In the genomic region with DNA sequence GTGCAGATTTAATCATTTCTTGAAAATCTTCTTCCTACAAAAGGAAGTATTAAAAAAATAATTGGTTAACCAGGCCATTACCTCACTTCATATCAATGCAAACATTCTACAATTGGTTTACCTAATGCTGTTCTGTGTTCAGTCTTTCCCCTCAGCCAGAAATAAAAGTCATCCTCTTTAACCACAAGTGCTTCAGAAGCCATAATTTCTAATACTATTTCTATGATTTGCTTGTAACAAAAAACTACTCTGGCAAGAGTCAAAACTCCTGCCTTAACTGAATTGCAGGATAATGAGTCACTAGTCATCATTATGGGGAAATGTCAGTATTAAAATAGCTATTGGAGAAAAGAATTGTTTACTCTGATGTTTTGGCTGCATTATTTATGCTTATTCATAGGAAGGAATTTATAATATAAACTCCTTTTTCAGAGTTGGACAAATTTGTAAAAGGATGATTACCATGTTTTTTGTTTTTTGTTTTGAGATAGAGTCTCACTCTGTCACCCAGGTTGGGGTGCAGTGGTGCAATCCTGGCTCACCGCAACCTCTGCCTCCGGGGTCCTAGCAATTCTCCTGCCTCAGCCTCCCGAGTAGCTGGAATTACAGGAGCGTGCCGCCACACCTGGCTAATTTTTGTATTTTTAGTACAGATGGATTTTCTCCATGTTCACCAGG, we compare ENCODE assay signal across 10 cellular contexts. TPM values are rescaled to one million over a fixed set of nuclear protein-coding genes. Genes with fewer than 3 reads are reported as not detected.
A peak's percentile ranks its signal among the peaks of the same experiment; 100 is the strongest.
DNase-seq lines count a peak whose midpoint lies in the region; ATAC-seq and TF ChIP-seq lines count a peak whose summit lies in the region.
"Had no signal": no experiment of that assay in that cellular context is flagged by ENCODE, and none has a peak within 500 bp of the region (broad histone marks: within the 10 kb centered on the region; RNA-seq: fewer than 3 reads in every experiment).

No MANE protein-coding gene starts in this region.

- H3K4me1 ChIP-seq in ascending aorta, result peaks cover 0 to 12% of the 10 kb centered on the region in 2 donors
- peaks cover 12 to 22% of the 10 kb centered on the region in 2 donors for H3K4me1 ChIP-seq in thoracic aorta (ENCODE audit: control insufficient read depth in 1 of 2, low read depth in 2 of 2)

- peak; percentile 68 for ATAC-seq in thoracic aorta (ENCODE audit: insufficient number of reproducible peaks, low FRiP score, low read depth)

- intact Hi-C loops in ascending aorta (cut with DNase I), result loop anchor here (2.0 to 10.0 kb wide), 3 partner anchors 312 to 432 kb away; no protein-coding TSS in a partner anchor

- H3K9me3 ChIP-seq in ascending aorta (no peaks in the 10 kb centered on the region), thoracic aorta (no peaks in the 10 kb centered on the region)

- DNase-seq in HFF-Myc (ENCODE audit: extremely low read depth, low read depth) (peak; percentile 85), ascending aorta (ENCODE audit: low spot score in 2 of 2) (no peak), glomerular endothelial cell (ENCODE audit: extremely low read depth, low read depth, low spot score) (peak; percentile 7), thoracic aorta (ENCODE audit: low spot score) (no peak), Ammon's horn (ENCODE audit: low spot score) (no peak), HT-29 (ENCODE audit: low spot score) (no peak)
- no peak for DNase-seq in stimulated activated naive CD4-positive, alpha-beta T cell treated with Interleukin-2 at 50 U/mL for 16 hours (lab: John Stamatoyannopoulos, UW)
- DNase-seq in stimulated activated CD4-positive, alpha-beta T cell treated with anti-CD3 and anti-CD28 coated beads, Interleukin-4, amount 100 ng/mL, for 4 hours, result no peak
- DNase-seq: NCI-H345 had no signal

- TF ChIP-seq CTCF in HFF-Myc (IDR thresholded peaks at IDR 0.05; ENCODE audit: low read depth, low read length, missing control alignments) (no peak), ascending aorta (IDR thresholded peaks at IDR 0.05) (no peak), thoracic aorta (IDR thresholded peaks at IDR 0.05) (no peak)

- H3K4me3 ChIP-seq in HFF-Myc (replicated peaks; ENCODE audit: low read depth, low read length) (no peak overlapping the region), ascending aorta (no peak overlapping the region), thoracic aorta (peak overlapping the region; percentile 4)
- H3K4me3 ChIP-seq: hepatocyte had no signal

- H3K27me3 ChIP-seq in ascending aorta (no peaks in the 10 kb centered on the region), thoracic aorta (replicated peaks; ENCODE audit: insufficient read depth) (no peaks in the 10 kb centered on the region)
- H3K27me3 ChIP-seq: hepatocyte had no signal

- H3K36me3 ChIP-seq in ascending aorta (peaks cover 0 to 6% of the 10 kb centered on the region in 2 donors), thoracic aorta (peaks cover 3% of the 10 kb centered on the region)

- peak overlapping the region; percentile 71 to 72 for H3K27ac ChIP-seq in ascending aorta
- peak overlapping the region; percentile 53 to 79 for H3K27ac ChIP-seq in thoracic aorta
- H3K27ac ChIP-seq: hepatocyte had no signal

RNA-seq across cellular contexts. Expression of a gene that starts 55.5 kb away (rescaled TPM):
- not detected for total RNA-seq in ascending aorta
- 0.24 and 0.70 TPM in 2 replicates for total RNA-seq in glomerular endothelial cell
- total RNA-seq in thoracic aorta, result 1 to 10 TPM in 1 of 2 donors, under 1 TPM in 1; 0.54 to 4.3 TPM
- total RNA-seq in HT-29 (2014; rRNA removed; shearing (Covaris generic)), result not detected in 2 replicates

Comparison
In these comparisons a context has a peak if more than half of its experiments do, and no peak if none do; other contexts are left out.
1. DNase-seq: peak in HFF-Myc (single experiment) and glomerular endothelial cell (single experiment); none in ascending aorta (0 of 2), thoracic aorta (single experiment), Ammon's horn (single experiment), stimulated activated naive CD4-positive, alpha-beta T cell treated with Interleukin-2 at 50 U/mL for 16 hours (single experiment), stimulated activated CD4-positive, alpha-beta T cell treated with anti-CD3 and anti-CD28 coated beads, Interleukin-4, amount 100 ng/mL, for 4 hours (0 of 2) and HT-29 (single experiment).